Comparison of ENCODE assay signal across 8 cellular contexts in genomic region chr7:139075031-139075652, GRCh38. TPM values are rescaled to one million over a fixed set of nuclear protein-coding genes. Genes with fewer than 3 reads are reported as not detected.
A peak's percentile ranks its signal among the peaks of the same experiment; 100 is the strongest.
DNase-seq lines count a peak whose midpoint lies in the region; ATAC-seq and TF ChIP-seq lines count a peak whose summit lies in the region.

No MANE protein-coding gene starts in this region.

- POLR2A ChIA-PET in activated naive CD8-positive, alpha-beta T cell treated with anti-CD3 and anti-CD28 coated beads, Interleukin-2, amount 10 ng/mL, durations not matched to agents 7 days and 5 days (lab: Charles Lee), result interaction anchor here (0.7 to 4.0 kb wide), 4 partner anchors 13 to 285 kb away, joined by 3 to 32 read pairs (median 4); partner anchors contain the start of gene LUC7L2

- no peaks in the 10 kb centered on the region for H3K9me3 ChIP-seq in heart left ventricle

- H3K4me1 ChIP-seq in heart left ventricle, result peaks cover 0 to 32% (median 5%) of the 10 kb centered on the region in 12 donors

- H3K4me3 ChIP-seq in GM12865 (ENCODE audit: low read depth, low read length) (no peak overlapping the region), heart left ventricle (no peak overlapping the region)

- TF ChIP-seq CTCF in GM12865 (IDR thresholded peaks at IDR 0.05; ENCODE audit: insufficient read depth, low read depth, low read length, missing control alignments) (peak; percentile 67), heart left ventricle (IDR thresholded peaks at IDR 0.05) (peak; percentile 71 to 91 (median 86))

- peak; percentile 77 for ATAC-seq in HG02571 (IDR thresholded peaks at IDR 0.05; ENCODE audit: unreplicated experiment)
- ATAC-seq in activated naive CD8-positive, alpha-beta T cell treated with anti-CD3 and anti-CD28 coated beads, Interleukin-2, amount 10 ng/mL, durations not matched to agents 7 days and 5 days (ENCODE audit: low read depth), result peak; percentile 60
- peak; percentile 73 to 91 (median 90) for ATAC-seq in heart left ventricle

- H3K27ac ChIP-seq in heart left ventricle, result peak overlapping the region in 6 of 12 donors; percentile 23 to 62 (median 40)

- 36 to 40% (median 40%) methylated on average over 9 of the region's 9 CpGs for WGBS in heart left ventricle, 4 donors

- no peaks in the 10 kb centered on the region for H3K27me3 Mint-ChIP-seq in activated naive CD8-positive, alpha-beta T cell treated with anti-CD3 and anti-CD28 coated beads, Interleukin-2, amount 10 ng/mL, durations not matched to agents 7 days and 5 days

- H3K36me3 Mint-ChIP-seq in activated naive CD8-positive, alpha-beta T cell treated with anti-CD3 and anti-CD28 coated beads, Interleukin-2, amount 10 ng/mL, durations not matched to agents 7 days and 5 days, result peaks cover 47% of the 10 kb centered on the region

- H3K4me3 Mint-ChIP-seq in activated naive CD8-positive, alpha-beta T cell treated with anti-CD3 and anti-CD28 coated beads, Interleukin-2, amount 10 ng/mL, durations not matched to agents 7 days and 5 days, result peak overlapping the region; percentile 60

- peak; percentile 83 for DNase-seq in GM12865 (ENCODE audit: low read depth)
- DNase-seq in MV-4-11 (lab: John Stamatoyannopoulos, UW), result peak; percentile 77
- DNase-seq in SKM-1 (lab: John Stamatoyannopoulos, UW; ENCODE audit: unreplicated experiment), result peak; percentile 76
- peak; percentile 61 for DNase-seq in activated naive CD8-positive, alpha-beta T cell treated with anti-CD3 and anti-CD28 coated beads, Interleukin-2, amount 10 ng/mL, durations not matched to agents 7 days and 5 days
- peak in 4 of 5 donors; percentile 70 to 77 (median 72) for DNase-seq in heart left ventricle
- DNase-seq in putamen (ENCODE audit: low spot score), result peak; percentile 60
- DNase-seq in mesenteric fat pad (ENCODE audit: low spot score), result no peak

- H3K27me3 ChIP-seq in heart left ventricle, result no peaks in the 10 kb centered on the region

- peaks cover 61% of the 10 kb centered on the region for H3K4me1 Mint-ChIP-seq in activated naive CD8-positive, alpha-beta T cell treated with anti-CD3 and anti-CD28 coated beads, Interleukin-2, amount 10 ng/mL, durations not matched to agents 7 days and 5 days

- peak overlapping the region; percentile 77 for H3K27ac Mint-ChIP-seq in activated naive CD8-positive, alpha-beta T cell treated with anti-CD3 and anti-CD28 coated beads, Interleukin-2, amount 10 ng/mL, durations not matched to agents 7 days and 5 days

- intact Hi-C loops in heart left ventricle (cut with DNase I), result loop anchor here (1.0 to 10.0 kb wide), 8 partner anchors 38 to 190 kb away; partner anchors contain the start of gene ZC3HAV1L (in 1 of the 10)

- H3K36me3 ChIP-seq in heart left ventricle, result peaks cover 0 to 99% (median 89%) of the 10 kb centered on the region in 9 donors

- H3K9me3 Mint-ChIP-seq in activated naive CD8-positive, alpha-beta T cell treated with anti-CD3 and anti-CD28 coated beads, Interleukin-2, amount 10 ng/mL, durations not matched to agents 7 days and 5 days, result no peaks in the 10 kb centered on the region

- no peak for TF ChIP-seq POLR2A in heart left ventricle (IDR thresholded peaks at IDR 0.05)

RNA-seq across cellular contexts. Expression of gene ZC3HAV1, which starts 34.4 kb away (rescaled TPM):
- total RNA-seq in activated naive CD8-positive, alpha-beta T cell treated with anti-CD3 and anti-CD28 coated beads, Interleukin-2, amount 10 ng/mL, durations not matched to agents 7 days and 5 days, result 100 to 1,000 TPM; 136 TPM
- total RNA-seq in heart left ventricle (10 to 100 TPM in 4 of 9 donors, 1 to 10 TPM in 5; 5.2 to 31.9 (median 8.4) TPM), mesenteric fat pad (35.0 TPM)
- polyA plus RNA-seq in heart left ventricle, result 1 to 10 TPM; 2.8 to 3.9 TPM

RNA-seq across cellular contexts. Expression of gene ZC3HAV1L, which starts 39.3 kb away (rescaled TPM):
- total RNA-seq in activated naive CD8-positive, alpha-beta T cell treated with anti-CD3 and anti-CD28 coated beads, Interleukin-2, amount 10 ng/mL, durations not matched to agents 7 days and 5 days, result 10 to 100 TPM; 15.6 to 17.4 TPM
- total RNA-seq in heart left ventricle (1 to 10 TPM; 1.7 to 6.2 (median 3.7) TPM), mesenteric fat pad (13.6 TPM)
- under 1 TPM; 0.46 to 0.80 TPM for polyA plus RNA-seq in heart left ventricle
